ENCODE assay signal across 26 cellular contexts in genomic region chr2:109304248-109304647, GRCh38.
"Had no signal": no experiment of that assay in that cellular context is flagged by ENCODE, and none has a peak within 500 bp of the region (broad histone marks: within the 10 kb centered on the region; RNA-seq: fewer than 3 reads in every experiment).

No MANE protein-coding gene starts in this region.

- DNase-seq: activated CD4-positive, alpha-beta T cell treated with anti-CD3 and anti-CD28 coated beads for 4 hours; activated CD8-positive, alpha-beta memory T cell treated with anti-CD3 and anti-CD28 coated beads, Interleukin-2, amount 50 U/mL, for 4 hours; activated CD8-positive, alpha-beta T cell treated with anti-CD3 and anti-CD28 coated beads for 36 hours; activated naive CD4-positive, alpha-beta T cell treated with anti-CD3 and anti-CD28 coated beads, Interleukin-2, amount 50 U/mL, for 16 hours; activated naive CD8-positive, alpha-beta T cell treated with anti-CD3 and anti-CD28 coated beads, Interleukin-2, amount 10 ng/mL, durations not matched to agents 7 days and 5 days; activated T-cell treated with anti-CD3 and anti-CD28 coated beads, Interleukin-2, amount 50 U/mL, for 1 hour; adrenal gland; anterior cingulate cortex; caudate nucleus; KBM-7; NCI-H1105; NCI-H1436; NCI-H1694 treated with DMSO at 0.1 percent for 48 hours; NCI-H2029 treated with DMSO at 0.1 percent for 48 hours; NCI-H2171; NCI-H226; NCI-H510A; NCI-H69; NK-92 treated with Interleukin-12 subunit alpha and Interleukin-12 subunit beta, amount 100 ng/mL, for 24 hours; OCI-M1; RPMI8226; T-helper 1 cell had no signal

- H3K36me3 ChIP-seq: adrenal gland had no signal

- H3K27me3 ChIP-seq: adrenal gland had no signal

- H3K27ac ChIP-seq: adrenal gland, SK-N-MC had no signal

- H3K4me3 Mint-ChIP-seq: activated CD8-positive, alpha-beta T cell treated with anti-CD3 and anti-CD28 coated beads for 36 hours; activated naive CD8-positive, alpha-beta T cell treated with anti-CD3 and anti-CD28 coated beads, Interleukin-2, amount 10 ng/mL, durations not matched to agents 7 days and 5 days had no signal

- H3K27ac Mint-ChIP-seq: activated CD8-positive, alpha-beta T cell treated with anti-CD3 and anti-CD28 coated beads for 36 hours; activated naive CD8-positive, alpha-beta T cell treated with anti-CD3 and anti-CD28 coated beads, Interleukin-2, amount 10 ng/mL, durations not matched to agents 7 days and 5 days had no signal

- H3K9me3 Mint-ChIP-seq: activated CD8-positive, alpha-beta T cell treated with anti-CD3 and anti-CD28 coated beads for 36 hours; activated naive CD8-positive, alpha-beta T cell treated with anti-CD3 and anti-CD28 coated beads, Interleukin-2, amount 10 ng/mL, durations not matched to agents 7 days and 5 days had no signal

- H3K36me3 Mint-ChIP-seq: activated naive CD8-positive, alpha-beta T cell treated with anti-CD3 and anti-CD28 coated beads, Interleukin-2, amount 10 ng/mL, durations not matched to agents 7 days and 5 days had no signal

- H3K27me3 Mint-ChIP-seq: activated CD8-positive, alpha-beta T cell treated with anti-CD3 and anti-CD28 coated beads for 36 hours; activated naive CD8-positive, alpha-beta T cell treated with anti-CD3 and anti-CD28 coated beads, Interleukin-2, amount 10 ng/mL, durations not matched to agents 7 days and 5 days had no signal

- H3K9me3 ChIP-seq: adrenal gland had no signal

- ATAC-seq: activated CD4-positive, CD25-positive, alpha-beta regulatory T cell treated with anti-CD3 and anti-CD28 coated beads, Interleukin-2, amount 50 U/mL, for 24 hours; activated CD8-positive, alpha-beta T cell treated with anti-CD3 and anti-CD28 coated beads for 36 hours; Panc1; Right ventricle myocardium inferior had no signal

- H3K4me1 ChIP-seq: adrenal gland had no signal

- H3K4me3 ChIP-seq: adrenal gland, SK-N-MC had no signal
